Comparison of ENCODE assay signal across 8 cellular contexts in the genomic region with DNA sequence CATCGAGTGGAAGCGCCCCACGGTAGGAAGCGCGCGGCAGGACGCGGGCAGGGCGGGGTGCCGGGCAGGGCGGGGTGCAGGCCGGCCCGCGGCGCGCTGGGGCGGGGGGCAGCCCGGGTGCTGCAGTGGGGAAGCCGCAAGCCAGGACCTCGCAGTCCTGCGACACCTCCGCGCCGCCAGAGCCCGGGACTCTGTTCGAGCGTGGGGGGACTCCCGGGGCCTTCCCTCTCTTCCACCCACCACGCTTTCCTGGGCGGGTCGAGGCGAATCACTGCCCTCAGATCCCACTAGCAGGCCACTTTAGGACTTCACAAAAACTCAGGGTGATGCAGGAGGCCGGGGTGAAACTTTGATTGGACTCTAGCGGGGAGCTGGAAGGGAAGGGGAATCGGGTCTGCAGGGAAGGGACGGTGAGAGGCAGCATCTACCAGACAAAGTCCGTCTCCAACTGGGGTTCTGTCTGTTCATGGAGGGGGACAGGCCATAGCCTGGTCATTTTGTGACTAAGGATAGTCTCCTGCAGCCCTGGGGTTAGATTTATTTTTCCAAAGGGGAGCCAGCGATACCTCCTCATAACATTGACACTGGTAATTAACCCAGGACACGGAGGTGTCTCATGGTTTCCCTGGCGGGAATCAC. TPM values are rescaled to one million over a fixed set of nuclear protein-coding genes. Genes with fewer than 3 reads are reported as not detected.
A peak's percentile ranks its signal among the peaks of the same experiment; 100 is the strongest.
DNase-seq lines count a peak whose midpoint lies in the region; ATAC-seq and TF ChIP-seq lines count a peak whose summit lies in the region.

No MANE protein-coding gene starts in this region.

- TF ChIP-seq CTCF in Panc1 (IDR thresholded peaks at IDR 0.05) (no peak), adrenal gland (IDR thresholded peaks at IDR 0.05) (no peak)

- ATAC-seq in GM18502 (IDR thresholded peaks at IDR 0.05; ENCODE audit: poor library complexity, unreplicated experiment): peak; percentile 39
- ATAC-seq in HG02588 (IDR thresholded peaks at IDR 0.05; ENCODE audit: unreplicated experiment): peak; percentile 36
- ATAC-seq in Panc1: peak; percentile 47

- DNase-seq in Panc1 (ENCODE audit: low read depth, low spot score) (no peak), adrenal gland (peak in 4 of 7 donors; percentile 35 to 46 (median 40)), iPS DF 6.9 (ENCODE audit: low read depth, low spot score) (no peak), 8988T (no peak), NCI-H510A treated with DMSO at 0.1 percent for 48 hours (lab: John Stamatoyannopoulos, UW) (no peak)

- BruUV-seq in Panc1 (replicated peaks; lab: Mats Ljungman, UMichigan): TSS peak; percentile 71

- TF ChIP-seq POLR2A in adrenal gland (IDR thresholded peaks at IDR 0.05): no peak

- H3K27ac ChIP-seq in Panc1 (ENCODE audit: low read length) (peak overlapping the region; percentile 96), adrenal gland (peak overlapping the region; percentile 24 to 97 (median 94)), iPS DF 6.9 (ENCODE audit: low read length) (no peak overlapping the region), skin epidermis (peak overlapping the region; percentile 88 to 99 (median 96))

- H3K9me3 ChIP-seq in Panc1 (ENCODE audit: control insufficient read depth, insufficient read depth, low read depth, low read length): no peaks in the 10 kb centered on the region
- no peaks in the 10 kb centered on the region for H3K9me3 ChIP-seq in adrenal gland (replicated peaks in 1 of 3)
- H3K9me3 ChIP-seq in iPS DF 6.9 (ENCODE audit: control insufficient read depth, insufficient read depth, low read length): no peaks in the 10 kb centered on the region

- POLR2A ChIA-PET in Panc1 (lab: Charles Lee): no interaction called here

- no peaks in the 10 kb centered on the region for H3K27me3 ChIP-seq in Panc1 (ENCODE audit: control insufficient read depth, insufficient read depth, low read length)
- H3K27me3 ChIP-seq in adrenal gland: no peaks in the 10 kb centered on the region
- peaks cover 15% of the 10 kb centered on the region; the same call in 1 of the 2 replicates for H3K27me3 ChIP-seq in iPS DF 6.9 (ENCODE audit: control insufficient read depth, insufficient read depth, low read length)

- peak overlapping the region; percentile 74 to 93 for H3K4me3 ChIP-seq in Panc1 (ENCODE audit: low read depth in 2 of 2, low read length in 2 of 2)
- H3K4me3 ChIP-seq in adrenal gland: peak overlapping the region; percentile 37 to 92 (median 78)
- H3K4me3 ChIP-seq in iPS DF 6.9 (ENCODE audit: low read length): peak overlapping the region; percentile 68; the same call in 1 of the 2 replicates
- H3K4me3 ChIP-seq in skin epidermis: peak overlapping the region; percentile 55 to 86 (median 77)

- peaks cover 2% of the 10 kb centered on the region; the same call in 1 of the 2 replicates for H3K36me3 ChIP-seq in Panc1 (ENCODE audit: control insufficient read depth, insufficient read depth, low read length)
- H3K36me3 ChIP-seq in adrenal gland (replicated peaks in 1 of 2): peaks cover 0 to 5% of the 10 kb centered on the region in 2 donors
- no peaks in the 10 kb centered on the region for H3K36me3 ChIP-seq in iPS DF 6.9 (ENCODE audit: control insufficient read depth, insufficient read depth, low read length)

- H3K4me1 ChIP-seq in Panc1 (ENCODE audit: control insufficient read depth, insufficient read depth, low read length) (peaks cover 62% of the 10 kb centered on the region), adrenal gland (replicated peaks in 1 of 2) (peaks cover 41 to 53% of the 10 kb centered on the region in 2 donors), iPS DF 6.9 (ENCODE audit: control insufficient read depth, insufficient read depth, low read length) (peaks cover 2% of the 10 kb centered on the region)

- CTCF ChIA-PET in Panc1 (lab: Charles Lee): no interaction called here

- WGBS in adrenal gland, 4 donors: 2 to 14% (median 4%) methylated on average over 8 to 40 of the region's 40 CpGs
- WGBS in iPS DF 6.9 (ENCODE audit: insufficient coverage, insufficient read length): no CpG with 5 or more reads among the region's 40 CpGs

- in situ Hi-C loops in Panc1 (cut with HindIII; ENCODE audit: low pct_unique_long_range_greater_than_20kb, low sequenced_read_pairs): no loop called here

- intact Hi-C loops in Panc1 (cut with micrococcal nuclease; ENCODE audit: unreplicated experiment): loop anchor here (5.0 kb wide), 1 partner anchor 34 kb away; no protein-coding TSS in a partner anchor
- intact Hi-C loops in adrenal gland (cut with DNase I): loop anchor here in 1 of 2 donors (5.0 kb wide), 1 partner anchor 34 kb away; no protein-coding TSS in a partner anchor

RNA-seq across cellular contexts. Expression of gene CAPN2, which starts 0.6 kb away (rescaled TPM):
- 171 TPM for total RNA-seq in Panc1 (2021; ENCODE audit: unreplicated experiment)
- 189 TPM for polyA plus RNA-seq in Panc1 (2012; ENCODE audit: insufficient read length)
- 100 to 1,000 TPM; 117 to 214 (median 199) TPM for total RNA-seq in adrenal gland
- 100 to 1,000 TPM; 110 to 366 (median 258) TPM for polyA plus RNA-seq in adrenal gland

RNA-seq across cellular contexts. Expression of gene CAPN8, which starts 47.5 kb away (rescaled TPM):
- 0.28 TPM for total RNA-seq in Panc1 (2021; ENCODE audit: unreplicated experiment)
- polyA plus RNA-seq in Panc1 (2012; ENCODE audit: insufficient read length): 0.22 TPM
- 1 to 10 TPM in 2 of 8 donors, under 1 TPM in 3, not detected in 3; 0.14 to 1.1 (median 0.42) TPM for total RNA-seq in adrenal gland
- 1 to 10 TPM in 1 of 3 donors, under 1 TPM in 1, not detected in 1; 0.53 to 1.7 TPM for polyA plus RNA-seq in adrenal gland

Comparison
In these comparisons a context has a peak if more than half of its experiments do, and no peak if none do; other contexts are left out.
1. DNase-seq: peak in adrenal gland (4 of 7); none in Panc1 (single experiment), iPS DF 6.9 (single experiment), 8988T (single experiment) and NCI-H510A treated with DMSO at 0.1 percent for 48 hours (single experiment).
2. Peak in every context shown above with its lines, with median percentiles within 50 percentile points of each other: ATAC-seq and H3K4me3 ChIP-seq.